31 cellular contexts compared by ENCODE assay signal in the genomic region with DNA sequence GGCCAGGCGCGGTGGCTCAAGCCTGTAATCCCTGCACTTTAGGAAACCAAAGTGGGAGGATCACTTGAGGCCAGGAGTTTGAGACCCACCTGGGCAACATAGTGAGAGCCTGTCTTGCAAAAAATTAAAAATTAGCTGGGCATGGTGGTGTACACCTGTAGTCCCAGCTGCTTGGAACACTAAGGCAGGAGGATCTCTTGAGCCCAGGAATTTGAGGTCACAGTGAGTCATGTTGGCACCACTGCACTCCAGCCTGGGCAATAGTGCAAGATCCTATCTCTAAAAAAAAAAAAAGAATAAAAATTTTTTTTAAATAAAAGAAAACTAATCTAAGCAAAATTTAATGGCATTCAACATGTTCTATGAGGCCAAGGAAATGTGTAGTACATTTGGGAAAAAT.
"Had no signal": no experiment of that assay in that cellular context is flagged by ENCODE, and none has a peak within 500 bp of the region (broad histone marks: within the 10 kb centered on the region; RNA-seq: fewer than 3 reads in every experiment).

No MANE protein-coding gene starts in this region.

- FAIRE-seq: astrocyte, bronchial epithelial cell, colon had no signal

- H3K27me3 ChIP-seq: brain microvascular endothelial cell, esophagus muscularis mucosa, foreskin keratinocyte, gastrocnemius medialis, heart left ventricle had no signal

- DNase-seq: activated CD4-positive, alpha-beta T cell treated with anti-CD3 and anti-CD28 coated beads for 1 hour; activated CD4-positive, alpha-beta T cell treated with anti-CD3 and anti-CD28 coated beads for 4 hours; activated CD4-positive, alpha-beta T cell treated with anti-CD3 and anti-CD28 coated beads, Interleukin-2, amount 10 ng/mL, durations not matched to agents 7 days and 5 days; activated CD4-positive, alpha-beta T cell treated with anti-CD3 and anti-CD28 coated beads, Interleukin-2, amount 50 U/mL, for 48 hours; activated CD4-positive, CD25-positive, alpha-beta regulatory T cell; activated CD8-positive, alpha-beta memory T cell treated with anti-CD3 and anti-CD28 coated beads for 24 hours; activated CD8-positive, alpha-beta T cell treated with anti-CD3 and anti-CD28 coated beads for 36 hours; activated effector memory CD4-positive, alpha-beta T cell treated with Interleukin-2 at 50 U/mL for 16 hours; activated gamma-delta T cell treated with Interleukin-2 at 50 U/mL for 16 hours; activated naive CD4-positive, alpha-beta T cell treated with anti-CD3 and anti-CD28 coated beads, Interleukin-2, amount 50 U/mL, for 16 hours; activated naive CD4-positive, alpha-beta T cell treated with Interleukin-2 at 50 U/mL for 16 hours; activated T-cell treated with anti-CD3 and anti-CD28 coated beads, Interleukin-2, amount 50 U/mL, for 4 hours; amniotic stem cell; anterior cingulate cortex; brain microvascular endothelial cell; cortex of kidney; dermis blood vessel endothelial cell; effector CD4-positive, alpha-beta T cell; effector memory CD8-positive, alpha-beta T cell; foreskin keratinocyte; gastrocnemius medialis; glutamatergic neuron; heart left ventricle; T-helper 17 cell; T1000; WERI-Rb-1 had no signal

- H3K27ac ChIP-seq: brain microvascular endothelial cell, esophagus muscularis mucosa, foreskin keratinocyte, gastrocnemius medialis, heart left ventricle, WERI-Rb-1 had no signal

- H3K36me3 ChIP-seq: brain microvascular endothelial cell had no signal

- H3K4me1 ChIP-seq: esophagus muscularis mucosa, foreskin keratinocyte, gastrocnemius medialis, heart left ventricle had no signal

- H3K4me3 ChIP-seq: esophagus muscularis mucosa, gastrocnemius medialis, heart left ventricle had no signal

- ATAC-seq: activated CD8-positive, alpha-beta T cell treated with anti-CD3 and anti-CD28 coated beads for 36 hours; activated T-cell treated with anti-CD3 and anti-CD28 coated beads, Interleukin-2, amount 50 U/mL, for 4 hours; activated T-helper 17 cell treated with anti-CD3 and anti-CD28 coated beads, Interleukin-2, amount 50 U/mL, for 72 hours; effector memory CD8-positive, alpha-beta T cell; foreskin keratinocyte; gastrocnemius medialis; heart left ventricle; T-helper 17 cell had no signal

- H3K9me3 ChIP-seq: esophagus muscularis mucosa, gastrocnemius medialis, heart left ventricle had no signal
